Comparison of ENCODE assay signal across 9 cellular contexts in genomic region chr12:25251749-25252148, GRCh38. TPM values are rescaled to one million over a fixed set of nuclear protein-coding genes. Genes with fewer than 3 reads are reported as not detected.
DNase-seq lines count a peak whose midpoint lies in the region; ATAC-seq and TF ChIP-seq lines count a peak whose summit lies in the region.
"Had no signal": no experiment of that assay in that cellular context is flagged by ENCODE, and none has a peak within 500 bp of the region (broad histone marks: within the 10 kb centered on the region; RNA-seq: fewer than 3 reads in every experiment).

No MANE protein-coding gene starts in this region.

- peak overlapping the region; percentile 60 for H3K4me2 ChIP-seq in SU-DHL-6 (ENCODE audit: low read depth, low read length, poor library complexity, severe bottlenecking)

- H3K9me3 ChIP-seq in SU-DHL-6 (ENCODE audit: insufficient read depth, low read length): no peaks in the 10 kb centered on the region

- H3K27me3 ChIP-seq in SU-DHL-6 (ENCODE audit: low read length): no peaks in the 10 kb centered on the region
- H3K27me3 ChIP-seq in rectal smooth muscle tissue (ENCODE audit: control insufficient read depth, insufficient read depth, low read length): no peaks in the 10 kb centered on the region

- peak overlapping the region; percentile 93 for H2AFZ ChIP-seq in SU-DHL-6 (ENCODE audit: low read depth, low read length, severe bottlenecking)

- ATAC-seq in GM21717 (IDR thresholded peaks at IDR 0.05; ENCODE audit: unreplicated experiment) (no peak), HG02840 (IDR thresholded peaks at IDR 0.05; ENCODE audit: low FRiP score, unreplicated experiment) (no peak)

- no peak overlapping the region for H3K27ac ChIP-seq in SU-DHL-6 (ENCODE audit: low read depth, low read length)
- peak overlapping the region; percentile 89 for H3K27ac ChIP-seq in rectal smooth muscle tissue (ENCODE audit: low read depth, low read length)

- H4K20me1 ChIP-seq in SU-DHL-6 (ENCODE audit: low read depth, low read length): no peaks in the 10 kb centered on the region

- peaks cover 33% of the 10 kb centered on the region for H3K79me2 ChIP-seq in SU-DHL-6 (ENCODE audit: insufficient read depth, low read length)

- H3K4me3 ChIP-seq in GM12865 (ENCODE audit: low read depth, low read length) (peak overlapping the region; percentile 92), SU-DHL-6 (ENCODE audit: insufficient read depth, low read length, poor library complexity, severe bottlenecking) (peak overlapping the region; percentile 84), fibroblast of villous mesenchyme (ENCODE audit: low read depth, low read length) (peak overlapping the region; percentile 78), rectal smooth muscle tissue (ENCODE audit: low read length) (peak overlapping the region; percentile 76)

- H3K9me2 ChIP-seq in SU-DHL-6 (replicated peaks; ENCODE audit: insufficient read depth, low read length): no peaks in the 10 kb centered on the region

- H3F3A ChIP-seq in SU-DHL-6 (ENCODE audit: insufficient read depth): peaks cover 8% of the 10 kb centered on the region; the same call in 1 of the 2 replicates

- H3K4me1 ChIP-seq in rectal smooth muscle tissue (ENCODE audit: control insufficient read depth, insufficient read depth, low read length): peaks cover 8% of the 10 kb centered on the region

- no peak for DNase-seq in GM12865 (ENCODE audit: low read depth)
- no peak for DNase-seq in fibroblast of villous mesenchyme (ENCODE audit: low read depth)
- DNase-seq in inferior parietal cortex (ENCODE audit: extremely low spot score): no peak
- no peak for DNase-seq in NOMO-1 treated with dmso at 0.1 percent for 144 hours (lab: John Stamatoyannopoulos, UW; ENCODE audit: unreplicated experiment)

- TF ChIP-seq CTCF in GM12865 (IDR thresholded peaks at IDR 0.05; ENCODE audit: insufficient read depth, low read depth, low read length, missing control alignments) (no peak), SU-DHL-6 (IDR thresholded peaks at IDR 0.05; ENCODE audit: insufficient read depth, low read length, poor library complexity, severe bottlenecking) (no peak), fibroblast of villous mesenchyme (IDR thresholded peaks at IDR 0.05; ENCODE audit: insufficient read depth, low read depth, low read length) (no peak)

- H3K36me3 ChIP-seq in SU-DHL-6 (ENCODE audit: low read length) (no peaks in the 10 kb centered on the region), rectal smooth muscle tissue (ENCODE audit: control insufficient read depth, insufficient read depth, low read length) (no peaks in the 10 kb centered on the region)

- H3K9ac ChIP-seq in SU-DHL-6 (ENCODE audit: low read length) (peak overlapping the region; percentile 70), rectal smooth muscle tissue (ENCODE audit: low read length) (peak overlapping the region; percentile 49)

RNA-seq across cellular contexts. Expression of gene KRAS, which starts 1.0 kb away (rescaled TPM):
- 15.1 and 19.9 TPM in 2 replicates for total RNA-seq in fibroblast of villous mesenchyme

RNA-seq across cellular contexts. Expression of gene ETFRF1, which starts 56.7 kb away (rescaled TPM):
- 17.4 and 27.2 TPM in 2 replicates for total RNA-seq in fibroblast of villous mesenchyme

RNA-seq across cellular contexts. Expression of gene DNAI7, which starts 56.8 kb away (rescaled TPM):
- total RNA-seq in fibroblast of villous mesenchyme: under 0.01 TPM in 1 of 2 replicates, not detected in the other
- total RNA-seq: pulmonary artery endothelial cell had no signal
